ENCODE assay signal across 10 cellular contexts in genomic region chr22:38882480-38882879, GRCh38. TPM values are rescaled to one million over a fixed set of nuclear protein-coding genes. Genes with fewer than 3 reads are reported as not detected.
DNase-seq lines count a peak whose midpoint lies in the region; ATAC-seq and TF ChIP-seq lines count a peak whose summit lies in the region.
"Had no signal": no experiment of that assay in that cellular context is flagged by ENCODE, and none has a peak within 500 bp of the region (broad histone marks: within the 10 kb centered on the region; RNA-seq: fewer than 3 reads in every experiment).

No MANE protein-coding gene starts in this region.

- H3K9me3 ChIP-seq in BLaER1 (no peaks in the 10 kb centered on the region), cardiac muscle cell (ENCODE audit: low read depth) (no peaks in the 10 kb centered on the region)

- H3K36me3 Mint-ChIP-seq in progenitor cell of endocrine pancreas (ENCODE audit: insufficient read depth): no peaks in the 10 kb centered on the region
- no peaks in the 10 kb centered on the region for H3K36me3 Mint-ChIP-seq in natural killer cell

- H3K4me1 Mint-ChIP-seq in progenitor cell of endocrine pancreas (ENCODE audit: low read depth): peaks cover 10% of the 10 kb centered on the region
- no peaks in the 10 kb centered on the region for H3K4me1 Mint-ChIP-seq in natural killer cell

- H3K4me1 ChIP-seq in BLaER1 (peaks cover 29% of the 10 kb centered on the region), cardiac muscle cell (ENCODE audit: low read depth) (peaks cover 26% of the 10 kb centered on the region)

- H4K20me1 ChIP-seq in BLaER1: no peaks in the 10 kb centered on the region

- intact Hi-C loops in natural killer cell (cut with micrococcal nuclease): no loop called here

- H3K36me3 ChIP-seq in BLaER1 (no peaks in the 10 kb centered on the region), cardiac muscle cell (no peaks in the 10 kb centered on the region)

- H3K4me2 ChIP-seq in BLaER1: peak overlapping the region; percentile 57

- H3K27ac Mint-ChIP-seq in progenitor cell of endocrine pancreas: peak overlapping the region; percentile 47
- no peak overlapping the region for H3K27ac Mint-ChIP-seq in natural killer cell

- no peaks in the 10 kb centered on the region for H3K27me3 ChIP-seq in BLaER1
- no peaks in the 10 kb centered on the region for H3K27me3 ChIP-seq in cardiac muscle cell

- DNase-seq in cardiac muscle cell (ENCODE audit: low read depth in 1 of 2, low spot score in 1 of 2) (peak in 1 of 2 donors; percentile 64), progenitor cell of endocrine pancreas (ENCODE audit: low spot score, unreplicated experiment) (no peak), natural killer cell (no peak)
- DNase-seq in activated CD4-positive, CD25-positive, alpha-beta regulatory T cell treated with anti-CD3 and anti-CD28 coated beads, Interleukin-2, amount 50 U/mL, for 72 hours: no peak
- DNase-seq: activated CD4-positive, alpha-beta T cell treated with anti-CD3 and anti-CD28 coated beads, Interleukin-2, amount 50 U/mL, for 1 hour had no signal

- no peak overlapping the region for H3K9ac ChIP-seq in BLaER1

- H3K27ac ChIP-seq in BLaER1: no peak overlapping the region; the same call in 1 of the 2 replicates
- H3K27ac ChIP-seq in VCaP: peak overlapping the region; percentile 45
- peak overlapping the region; percentile 98 for H3K27ac ChIP-seq in cardiac muscle cell

- H3K4me3 ChIP-seq in BLaER1 (no peak overlapping the region), cardiac muscle cell (no peak overlapping the region)
- H3K4me3 ChIP-seq: smooth muscle cell had no signal

- TF ChIP-seq CTCF in VCaP (conservative IDR thresholded peaks at IDR 0.05) (no peak), cardiac muscle cell (IDR thresholded peaks at IDR 0.05; ENCODE audit: low read depth, low read length) (no peak), progenitor cell of endocrine pancreas (IDR thresholded peaks at IDR 0.05; ENCODE audit: unreplicated experiment) (no peak), natural killer cell (IDR thresholded peaks at IDR 0.05) (no peak)

- peaks cover 1% of the 10 kb centered on the region for H3K9me3 Mint-ChIP-seq in progenitor cell of endocrine pancreas (ENCODE audit: low read depth)
- no peaks in the 10 kb centered on the region for H3K9me3 Mint-ChIP-seq in natural killer cell

- peaks cover 35% of the 10 kb centered on the region for H3K27me3 Mint-ChIP-seq in progenitor cell of endocrine pancreas
- H3K27me3 Mint-ChIP-seq in natural killer cell (ENCODE audit: low read depth in 2 of 2): peaks cover 8 to 31% of the 10 kb centered on the region in 2 donors

- ATAC-seq in GM18498 (IDR thresholded peaks at IDR 0.05; ENCODE audit: unreplicated experiment) (no peak), GM19035 (IDR thresholded peaks at IDR 0.05; ENCODE audit: unreplicated experiment) (no peak), natural killer cell (no peak)

- no peak overlapping the region for H3K4me3 Mint-ChIP-seq in progenitor cell of endocrine pancreas (ENCODE audit: low read depth)
- no peak overlapping the region for H3K4me3 Mint-ChIP-seq in natural killer cell

RNA-seq across cellular contexts. Expression of gene CBX6, which starts 10.5 kb away (rescaled TPM):
- total RNA-seq in cardiac muscle cell (62.5 and 89.9 TPM in 2 replicates), progenitor cell of endocrine pancreas (38.8 and 39.6 TPM in 2 replicates), natural killer cell (10 to 100 TPM; 68.0 to 81.5 (median 75.7) TPM)
- polyA plus RNA-seq in cardiac muscle cell: 40.9 and 46.8 TPM in 2 replicates

RNA-seq across cellular contexts. Expression of gene NPTXR, which starts 38.7 kb away (rescaled TPM):
- total RNA-seq in cardiac muscle cell: 15.1 and 16.7 TPM in 2 replicates
- 4.0 and 4.2 TPM in 2 replicates for polyA plus RNA-seq in cardiac muscle cell
- total RNA-seq in progenitor cell of endocrine pancreas: 4.7 TPM in 2 replicates
- total RNA-seq in natural killer cell: 1 to 10 TPM; 4.8 to 8.2 (median 6.1) TPM
